ENCODE assay signal across 16 cellular contexts in genomic region chr15:42091753-42092665, GRCh38. TPM values are rescaled to one million over a fixed set of nuclear protein-coding genes. Genes with fewer than 3 reads are reported as not detected.
A peak's percentile ranks its signal among the peaks of the same experiment; 100 is the strongest.
DNase-seq lines count a peak whose midpoint lies in the region; ATAC-seq and TF ChIP-seq lines count a peak whose summit lies in the region.
"Had no signal": no experiment of that assay in that cellular context is flagged by ENCODE, and none has a peak within 500 bp of the region (broad histone marks: within the 10 kb centered on the region; RNA-seq: fewer than 3 reads in every experiment).

No MANE protein-coding gene starts in this region.

- H3K9me3 Mint-ChIP-seq in GM23338, result no peaks in the 10 kb centered on the region
- H3K9me3 Mint-ChIP-seq in activated T-helper 2 cell treated with anti-CD3 and anti-CD28 coated beads, Interferon-gamma antibody, Interleukin-2, Interleukin-4, amounts not matched to agents 10 μg/mL and 5 μg/mL and 100 μg/mL, durations not matched to agents 14 hours and 24 hours and 36 hours, result no peaks in the 10 kb centered on the region
- H3K9me3 Mint-ChIP-seq: effector memory CD8-positive, alpha-beta T cell had no signal

- intact Hi-C loops in activated T-helper 2 cell treated with anti-CD3 and anti-CD28 coated beads, Interferon-gamma antibody, Interleukin-2, Interleukin-4, amounts not matched to agents 10 μg/mL and 5 μg/mL and 100 μg/mL, durations not matched to agents 14 hours and 24 hours and 36 hours (cut with micrococcal nuclease), result no loop called here
- intact Hi-C loops in Right ventricle myocardium inferior (cut with DNase I), result no loop called here

- H3K4me2 ChIP-seq in GM23338, result no peak overlapping the region
- no peak overlapping the region for H3K4me2 ChIP-seq in OCI-LY3 (ENCODE audit: low read length)

- H3K9me2 ChIP-seq in GM23338 (ENCODE audit: insufficient read depth), result no peaks in the 10 kb centered on the region

- no peaks in the 10 kb centered on the region for H3K36me3 ChIP-seq in GM23338 (ENCODE audit: insufficient read depth)
- H3K36me3 ChIP-seq in OCI-LY3 (replicated peaks; ENCODE audit: low read depth, low read length), result no peaks in the 10 kb centered on the region
- H3K36me3 ChIP-seq in effector memory CD4-positive, alpha-beta T cell (ENCODE audit: control insufficient read depth, insufficient read depth, low read length), result no peaks in the 10 kb centered on the region
- H3K36me3 ChIP-seq: brain microvascular endothelial cell had no signal

- no peak overlapping the region for H3K27ac ChIP-seq in GM23338 (ENCODE audit: low read depth)
- no peak overlapping the region for H3K27ac ChIP-seq in OCI-LY3 (ENCODE audit: low read length)
- H3K27ac ChIP-seq in foreskin keratinocyte, result peak overlapping the region; percentile 30
- no peak overlapping the region for H3K27ac ChIP-seq in effector memory CD4-positive, alpha-beta T cell (ENCODE audit: insufficient read depth, low read length, poor library complexity, severe bottlenecking)
- H3K27ac ChIP-seq: brain microvascular endothelial cell had no signal

- no peaks in the 10 kb centered on the region for H3F3A ChIP-seq in GM23338 (replicated peaks; ENCODE audit: low read depth)

- no peak overlapping the region for H3K9ac ChIP-seq in OCI-LY3 (ENCODE audit: low read length)

- H2AFZ ChIP-seq in GM23338 (peak overlapping the region; percentile 85), OCI-LY3 (ENCODE audit: low read depth, low read length) (peak overlapping the region; percentile 52)

- no peak overlapping the region for H3K4me3 Mint-ChIP-seq in GM23338
- H3K4me3 Mint-ChIP-seq in activated T-helper 2 cell treated with anti-CD3 and anti-CD28 coated beads, Interferon-gamma antibody, Interleukin-2, Interleukin-4, amounts not matched to agents 10 μg/mL and 5 μg/mL and 100 μg/mL, durations not matched to agents 14 hours and 24 hours and 36 hours (ENCODE audit: low read depth), result no peak overlapping the region
- H3K4me3 Mint-ChIP-seq: effector memory CD8-positive, alpha-beta T cell had no signal

- H3K36me3 Mint-ChIP-seq in GM23338 (ENCODE audit: low read depth), result no peaks in the 10 kb centered on the region
- no peaks in the 10 kb centered on the region for H3K36me3 Mint-ChIP-seq in activated T-helper 2 cell treated with anti-CD3 and anti-CD28 coated beads, Interferon-gamma antibody, Interleukin-2, Interleukin-4, amounts not matched to agents 10 μg/mL and 5 μg/mL and 100 μg/mL, durations not matched to agents 14 hours and 24 hours and 36 hours (ENCODE audit: low read depth)

- H3K27me3 Mint-ChIP-seq in GM23338 (ENCODE audit: insufficient read depth, low read depth, poor library complexity), result peaks cover 4% of the 10 kb centered on the region
- peaks cover 6% of the 10 kb centered on the region for H3K27me3 Mint-ChIP-seq in activated T-helper 2 cell treated with anti-CD3 and anti-CD28 coated beads, Interferon-gamma antibody, Interleukin-2, Interleukin-4, amounts not matched to agents 10 μg/mL and 5 μg/mL and 100 μg/mL, durations not matched to agents 14 hours and 24 hours and 36 hours (ENCODE audit: low read depth)

- H3K4me1 Mint-ChIP-seq in GM23338, result peaks cover 15% of the 10 kb centered on the region
- H3K4me1 Mint-ChIP-seq in activated T-helper 2 cell treated with anti-CD3 and anti-CD28 coated beads, Interferon-gamma antibody, Interleukin-2, Interleukin-4, amounts not matched to agents 10 μg/mL and 5 μg/mL and 100 μg/mL, durations not matched to agents 14 hours and 24 hours and 36 hours (ENCODE audit: low read depth), result no peaks in the 10 kb centered on the region

- H3K4me3 ChIP-seq in GM23338, result no peak overlapping the region
- no peak overlapping the region for H3K4me3 ChIP-seq in OCI-LY3 (ENCODE audit: low read length)
- no peak overlapping the region for H3K4me3 ChIP-seq in effector memory CD4-positive, alpha-beta T cell (ENCODE audit: insufficient read depth, low read depth, low read length, poor library complexity, severe bottlenecking)

- ATAC-seq in GM23338 (peak; percentile 28; the same call in 2 of the 3 replicates), foreskin keratinocyte (peak; percentile 70), Right ventricle myocardium inferior (no peak)
- ATAC-seq: effector memory CD8-positive, alpha-beta T cell had no signal

- H3K79me2 ChIP-seq in GM23338 (replicated peaks; ENCODE audit: insufficient read depth) (no peaks in the 10 kb centered on the region), OCI-LY3 (ENCODE audit: low read length) (no peaks in the 10 kb centered on the region)

- H3K4me1 ChIP-seq in GM23338 (ENCODE audit: insufficient read depth) (0 out of 2 replicates have a peak, but pooled peaks cover 4% of the 10 kb centered on the region), OCI-LY3 (ENCODE audit: low read length) (peaks cover 4% of the 10 kb centered on the region), foreskin keratinocyte (peaks cover 22% of the 10 kb centered on the region)
- H3K4me1 ChIP-seq in effector memory CD4-positive, alpha-beta T cell (ENCODE audit: control insufficient read depth, insufficient read depth, low read length, poor library complexity, severe bottlenecking), result no peaks in the 10 kb centered on the region

- TF ChIP-seq CTCF in GM23338 (conservative IDR thresholded peaks at IDR 0.05; ENCODE audit: low read depth in 2 of 2) (no peak), OCI-LY3 (IDR thresholded peaks at IDR 0.05; ENCODE audit: low read depth, low read length) (no peak), foreskin keratinocyte (conservative IDR thresholded peaks at IDR 0.05) (no peak)

- DNase-seq in AG20443 (ENCODE audit: low spot score), result peak; percentile 20
- DNase-seq in GM23338 (ENCODE audit: low spot score), result peak; percentile 34
- DNase-seq in foreskin keratinocyte, result peak; percentile 68 to 86
- DNase-seq in activated T-helper 2 cell treated with anti-CD3 and anti-CD28 coated beads, Interferon-gamma antibody, Interleukin-2, Interleukin-4, amounts not matched to agents 10 μg/mL and 5 μg/mL and 100 μg/mL, durations not matched to agents 14 hours and 24 hours and 36 hours (ENCODE audit: low spot score), result no peak
- DNase-seq in Right ventricle myocardium inferior (ENCODE audit: missing footprints), result no peak
- no peak for DNase-seq in effector memory CD4-positive, alpha-beta T cell
- no peak for DNase-seq in HUDEP-2 (lab: John Stamatoyannopoulos, UW; ENCODE audit: unreplicated experiment in 76 of 76)
- DNase-seq: activated naive CD4-positive, alpha-beta T cell treated with Interleukin-2 at 50 U/mL for 16 hours; AML-193; brain microvascular endothelial cell; DMS153; effector memory CD8-positive, alpha-beta T cell; kidney; stimulated activated CD4-positive, alpha-beta T cell treated with anti-CD3 and anti-CD28 coated beads, Interleukin-1b, Interleukin-23, amount 100 ng/mL, for 48 hours; T-helper 9 cell had no signal

- no peaks in the 10 kb centered on the region for H4K20me1 ChIP-seq in GM23338 (replicated peaks; ENCODE audit: insufficient read depth)
- H4K20me1 ChIP-seq in OCI-LY3 (ENCODE audit: insufficient read depth, low read length), result no peaks in the 10 kb centered on the region

- no peaks in the 10 kb centered on the region for H3K9me3 ChIP-seq in OCI-LY3 (ENCODE audit: insufficient read depth, low read length)
- no peaks in the 10 kb centered on the region for H3K9me3 ChIP-seq in effector memory CD4-positive, alpha-beta T cell (ENCODE audit: control insufficient read depth, low read length)

- H3K27me3 ChIP-seq in GM23338 (ENCODE audit: insufficient read depth) (no peaks in the 10 kb centered on the region), OCI-LY3 (ENCODE audit: low read depth, low read length) (peaks cover 12% of the 10 kb centered on the region; the same call in 1 of the 2 replicates), foreskin keratinocyte (no peaks in the 10 kb centered on the region)
- no peaks in the 10 kb centered on the region for H3K27me3 ChIP-seq in effector memory CD4-positive, alpha-beta T cell (replicated peaks; ENCODE audit: control insufficient read depth, insufficient read depth, low read length, poor library complexity, severe bottlenecking)

- peak overlapping the region; percentile 60; the same call in 1 of the 2 replicates for H3K27ac Mint-ChIP-seq in GM23338
- no peak overlapping the region for H3K27ac Mint-ChIP-seq in activated T-helper 2 cell treated with anti-CD3 and anti-CD28 coated beads, Interferon-gamma antibody, Interleukin-2, Interleukin-4, amounts not matched to agents 10 μg/mL and 5 μg/mL and 100 μg/mL, durations not matched to agents 14 hours and 24 hours and 36 hours
- H3K27ac Mint-ChIP-seq: effector memory CD8-positive, alpha-beta T cell had no signal

TF ChIP-seq in GM23338, 12 proteins besides CTCF, POLR2A, EP300 and RAD21 (continues in another document):
- no peak for TF ChIP-seq JUNB (IDR thresholded peaks at IDR 0.05; ENCODE audit: unreplicated experiment)
- TF ChIP-seq EZH2phosphoT487 (IDR thresholded peaks at IDR 0.05; ENCODE audit: unreplicated experiment), result no peak

RNA-seq across cellular contexts. Expression of gene PLA2G4D, which starts 2.4 kb away (rescaled TPM):
- total RNA-seq in GM23338 (2014; rRNA removed; shearing (Covaris generic)), result 0.07 TPM in 1 of 2 replicates, not detected in the other
- polyA plus RNA-seq in GM23338 (2016; fragmentation: Nextera tagmentation; extraction: Ambion mirVana) (0.15 TPM in 1 of 2 replicates, not detected in the other), foreskin keratinocyte (0.08 and 0.09 TPM in 2 replicates)
- total RNA-seq in foreskin keratinocyte (0.07 and 0.14 TPM in 2 replicates), Right ventricle myocardium inferior (not detected)
- total RNA-seq in activated T-helper 2 cell treated with anti-CD3 and anti-CD28 coated beads, Interferon-gamma antibody, Interleukin-2, Interleukin-4, amounts not matched to agents 10 μg/mL and 5 μg/mL and 100 μg/mL, durations not matched to agents 14 hours and 24 hours and 36 hours, result not detected in 2 replicates
- total RNA-seq: kidney had no signal

Comparison
In these comparisons a context has a peak if more than half of its experiments do, and no peak if none do; other contexts are left out.
1. DNase-seq: peak in AG20443 (single experiment), GM23338 (single experiment) and foreskin keratinocyte (2 of 2); none in activated T-helper 2 cell treated with anti-CD3 and anti-CD28 coated beads, Interferon-gamma antibody, Interleukin-2, Interleukin-4, amounts not matched to agents 10 μg/mL and 5 μg/mL and 100 μg/mL, durations not matched to agents 14 hours and 24 hours and 36 hours (single experiment), Right ventricle myocardium inferior (single experiment), effector memory CD4-positive, alpha-beta T cell (0 of 3) and HUDEP-2 (0 of 76).